29 cellular contexts compared by ENCODE assay signal in genomic region chr15:36005542-36005941, GRCh38.
"Had no signal": no experiment of that assay in that cellular context is flagged by ENCODE, and none has a peak within 500 bp of the region (broad histone marks: within the 10 kb centered on the region; RNA-seq: fewer than 3 reads in every experiment).

No MANE protein-coding gene starts in this region.

- H3K79me2 ChIP-seq: hepatocyte, parathyroid adenoma had no signal

- H3K4me3 ChIP-seq: gastroesophageal sphincter, hepatocyte, psoas muscle, right atrium auricular region, suprapubic skin, tibial artery had no signal

- H3K36me3 Mint-ChIP-seq: activated naive CD4-positive, alpha-beta T cell treated with anti-CD3 and anti-CD28 coated beads, Interleukin-2, amount 10 ng/mL, durations not matched to agents 7 days and 5 days; mesothelial cell of epicardium; naive thymus-derived CD8-positive, alpha-beta T cell; T-cell had no signal

- H3K27ac ChIP-seq: brain microvascular endothelial cell, gastroesophageal sphincter, hepatocyte, parathyroid adenoma, psoas muscle, right atrium auricular region, suprapubic skin, tibial artery, WERI-Rb-1 had no signal

- H3K27me3 Mint-ChIP-seq: activated naive CD4-positive, alpha-beta T cell treated with anti-CD3 and anti-CD28 coated beads, Interleukin-2, amount 10 ng/mL, durations not matched to agents 7 days and 5 days; activated T-cell treated with anti-CD3 and anti-CD28 coated beads, Interleukin-2, amount 50 U/mL, for 24 hours; T-cell had no signal

- H3K4me3 Mint-ChIP-seq: activated naive CD4-positive, alpha-beta T cell treated with anti-CD3 and anti-CD28 coated beads, Interleukin-2, amount 10 ng/mL, durations not matched to agents 7 days and 5 days; activated T-cell treated with anti-CD3 and anti-CD28 coated beads, Interleukin-2, amount 50 U/mL, for 24 hours; endodermal cell; mesothelial cell of epicardium; naive thymus-derived CD8-positive, alpha-beta T cell; neural crest cell; T-cell had no signal

- H3K4me2 ChIP-seq: hepatocyte had no signal

- H3K27ac Mint-ChIP-seq: activated naive CD4-positive, alpha-beta T cell treated with anti-CD3 and anti-CD28 coated beads, Interleukin-2, amount 10 ng/mL, durations not matched to agents 7 days and 5 days; activated T-cell treated with anti-CD3 and anti-CD28 coated beads, Interleukin-2, amount 50 U/mL, for 24 hours; endodermal cell; mesothelial cell of epicardium; naive thymus-derived CD8-positive, alpha-beta T cell; T-cell had no signal

- H3K9me3 Mint-ChIP-seq: activated naive CD4-positive, alpha-beta T cell treated with anti-CD3 and anti-CD28 coated beads, Interleukin-2, amount 10 ng/mL, durations not matched to agents 7 days and 5 days; neural crest cell had no signal

- ATAC-seq: activated CD4-positive, CD25-positive, alpha-beta regulatory T cell treated with anti-CD3 and anti-CD28 coated beads, Interleukin-2, amount 50 U/mL, for 24 hours; gastroesophageal sphincter; left cardiac atrium; naive thymus-derived CD8-positive, alpha-beta T cell; psoas muscle; T-cell had no signal

- H2AFZ ChIP-seq: hepatocyte, parathyroid adenoma had no signal

- FAIRE-seq: astrocyte had no signal

- H3K9ac ChIP-seq: parathyroid adenoma had no signal

- H3K4me1 ChIP-seq: gastroesophageal sphincter, parathyroid adenoma, psoas muscle, right atrium auricular region, suprapubic skin, tibial artery had no signal

- H3K9me3 ChIP-seq: psoas muscle had no signal

- H3K36me3 ChIP-seq: brain microvascular endothelial cell, gastroesophageal sphincter, right atrium auricular region, suprapubic skin, tibial artery, WERI-Rb-1 had no signal

- DNase-seq: activated CD4-positive, alpha-beta T cell treated with anti-CD3 and anti-CD28 coated beads for 48 hours; activated CD4-positive, alpha-beta T cell treated with anti-CD3 and anti-CD28 coated beads, Interleukin-2, amount 50 U/mL, for 48 hours; activated CD8-positive, alpha-beta memory T cell treated with anti-CD3 and anti-CD28 coated beads, Interleukin-2, amount 50 U/mL, for 4 hours; activated gamma-delta T cell; activated naive CD4-positive, alpha-beta T cell treated with anti-CD3 and anti-CD28 coated beads, Interleukin-2, amount 10 ng/mL, durations not matched to agents 7 days and 5 days; activated T-cell treated with anti-CD3 and anti-CD28 coated beads, Interleukin-2, amount 50 U/mL, for 24 hours; amniotic stem cell; brain microvascular endothelial cell; central memory CD4-positive, alpha-beta T cell; endodermal cell; islet precursor cell; left cardiac atrium; left ventricle myocardium superior; naive thymus-derived CD8-positive, alpha-beta T cell; occipital lobe; psoas muscle; stimulated activated naive CD4-positive, alpha-beta T cell; T-cell; tibial artery; WERI-Rb-1 had no signal

- H3K4me1 Mint-ChIP-seq: activated naive CD4-positive, alpha-beta T cell treated with anti-CD3 and anti-CD28 coated beads, Interleukin-2, amount 10 ng/mL, durations not matched to agents 7 days and 5 days; naive thymus-derived CD8-positive, alpha-beta T cell; neural crest cell; T-cell had no signal

- H3K27me3 ChIP-seq: brain microvascular endothelial cell, gastroesophageal sphincter, hepatocyte, right atrium auricular region, suprapubic skin, tibial artery had no signal
